ENCODE assay signal across 8 cellular contexts in genomic region chr22:43955040-43955882, GRCh38. TPM values are rescaled to one million over a fixed set of nuclear protein-coding genes. Genes with fewer than 3 reads are reported as not detected.
DNase-seq lines count a peak whose midpoint lies in the region; FAIRE-seq and TF ChIP-seq lines count a peak whose summit lies in the region.

SAMM50 (plus strand) TSS chr22:43955442; CDS start chr22:43955578, 136 bp downstream.

- H3K4me2 ChIP-seq in MM.1S (ENCODE audit: low read depth, low read length), result peak within 1 kb of the TSS; percentile 74

- peaks cover 36% of the 10 kb centered on the region for H3K4me1 Mint-ChIP-seq in activated naive CD4-positive, alpha-beta T cell treated with anti-CD3 and anti-CD28 coated beads for 36 hours (ENCODE audit: low read depth)

- peak within 1 kb of the TSS; percentile 52; the same call in 1 of the 2 replicates for H3K27ac ChIP-seq in MM.1S (ENCODE audit: low read length)
- H3K27ac ChIP-seq in neutrophil, result peak within 1 kb of the TSS; percentile 78
- peak within 1 kb of the TSS; percentile 83 for H3K27ac ChIP-seq in substantia nigra (ENCODE audit: low read depth, low read length, poor library complexity, severe bottlenecking)

- H3K36me3 ChIP-seq in HAP-1 (replicated peaks) (no peaks in the 10 kb centered on the region), MM.1S (replicated peaks; ENCODE audit: insufficient read depth, low read length) (no peaks in the 10 kb centered on the region), neutrophil (no peaks in the 10 kb centered on the region)

- peak within 1 kb of the TSS; percentile 88 for H3K4me3 Mint-ChIP-seq in activated naive CD4-positive, alpha-beta T cell treated with anti-CD3 and anti-CD28 coated beads for 36 hours

- no peaks in the 10 kb centered on the region; the same call in 1 of the 2 replicates for H3F3A ChIP-seq in MM.1S (ENCODE audit: insufficient read depth, low read length)

- peaks cover 30% of the 10 kb centered on the region for H3K79me2 ChIP-seq in MM.1S (ENCODE audit: low read length)

- intact Hi-C loops in activated naive CD4-positive, alpha-beta T cell treated with anti-CD3 and anti-CD28 coated beads for 36 hours (cut with micrococcal nuclease), result loop anchor here (2.0 kb wide), 1 partner anchor 32 kb away; the partner anchor contains the start of gene PNPLA3

- peak within 1 kb of the TSS; percentile 72 for H3K27ac Mint-ChIP-seq in activated naive CD4-positive, alpha-beta T cell treated with anti-CD3 and anti-CD28 coated beads for 36 hours

- H3K27me3 ChIP-seq in HAP-1 (ENCODE audit: low read depth), result no peaks in the 10 kb centered on the region
- peaks cover 10% of the 10 kb centered on the region; the same call in 1 of the 2 replicates for H3K27me3 ChIP-seq in MM.1S (replicated peaks; ENCODE audit: insufficient read depth, low read length)
- peaks cover 17% of the 10 kb centered on the region for H3K27me3 ChIP-seq in neutrophil

- no peaks in the 10 kb centered on the region for H3K9me3 Mint-ChIP-seq in activated naive CD4-positive, alpha-beta T cell treated with anti-CD3 and anti-CD28 coated beads for 36 hours

- peak within 1 kb of the TSS; percentile 69 for H2AFZ ChIP-seq in MM.1S (ENCODE audit: low read length)

- FAIRE-seq in G401.6 (lab: Jason Lieb, UNC) (peak; percentile 96), frontal cortex (lab: Jason Lieb, UNC) (no peak)

- no peaks in the 10 kb centered on the region for H3K9me2 ChIP-seq in MM.1S (replicated peaks; ENCODE audit: insufficient read depth, low read length)

- H3K4me1 ChIP-seq in HAP-1 (peaks cover 15% of the 10 kb centered on the region), MM.1S (ENCODE audit: low read length) (peaks cover 5% of the 10 kb centered on the region; the same call in 1 of the 2 replicates), neutrophil (ENCODE audit: control insufficient read depth in 1 of 2, insufficient read depth in 1 of 2, low read depth in 1 of 2, low read length in 1 of 2) (peaks cover 22 to 24% of the 10 kb centered on the region in 2 experiments)

- H3K9ac ChIP-seq in MM.1S (ENCODE audit: low read length), result peak within 1 kb of the TSS; percentile 77

- DNase-seq in HAP-1 (ENCODE audit: low spot score in 2 of 2) (peak; percentile 89 to 95), MM.1S (peak; percentile 94), SK-N-DZ (ENCODE audit: low spot score) (peak; percentile 92), frontal cortex (ENCODE audit: low spot score in 2 of 2) (peak; percentile 89 to 94), substantia nigra (lab: John Stamatoyannopoulos, UW) (peak; percentile 62 to 95 (median 90))
- peak; percentile 92 for DNase-seq in activated naive CD4-positive, alpha-beta T cell treated with anti-CD3 and anti-CD28 coated beads for 36 hours

- CTCF ChIA-PET in activated naive CD4-positive, alpha-beta T cell treated with anti-CD3 and anti-CD28 coated beads for 36 hours (lab: Charles Lee), result interaction anchor here (1.5 to 1.8 kb wide), 2 partner anchors 10 to 38 kb away, joined by 3 to 15 read pairs; no protein-coding TSS in a partner anchor

- H3K4me3 ChIP-seq in HAP-1 (peak within 1 kb of the TSS; percentile 91), MM.1S (ENCODE audit: low read length) (peak within 1 kb of the TSS; percentile 95), neutrophil (ENCODE audit: low read depth in 1 of 2, low read length in 1 of 2) (peak within 1 kb of the TSS; percentile 59 to 72)

- TF ChIP-seq CTCF in MM.1S (IDR thresholded peaks at IDR 0.05; ENCODE audit: low read length) (no peak), neutrophil (IDR thresholded peaks at IDR 0.05) (no peak)

- in situ Hi-C loops in HAP-1 (cut with MboI; ENCODE audit: low sequenced_read_pairs), result no loop called here

- H3K36me3 Mint-ChIP-seq in activated naive CD4-positive, alpha-beta T cell treated with anti-CD3 and anti-CD28 coated beads for 36 hours (ENCODE audit: low read depth), result peaks cover 1% of the 10 kb centered on the region

- H4K20me1 ChIP-seq in MM.1S (ENCODE audit: insufficient read depth, low read length), result no peaks in the 10 kb centered on the region

- no peaks in the 10 kb centered on the region for H3K27me3 Mint-ChIP-seq in activated naive CD4-positive, alpha-beta T cell treated with anti-CD3 and anti-CD28 coated beads for 36 hours (ENCODE audit: low read depth)

- H3K9me3 ChIP-seq in HAP-1 (no peaks in the 10 kb centered on the region), MM.1S (replicated peaks; ENCODE audit: insufficient read depth, low read length) (no peaks in the 10 kb centered on the region), neutrophil (no peaks in the 10 kb centered on the region)

RNA-seq across cellular contexts. Expression of gene SAMM50, which starts in this region (rescaled TPM):
- 66.0 and 68.8 TPM in 2 replicates for polyA plus RNA-seq in SK-N-DZ (2014; cell fraction: cytosol; rRNA removed)
- polyA plus RNA-seq in SK-N-DZ (2014; cell fraction: nucleus; rRNA removed), result 36.1 and 38.8 TPM in 2 replicates
- total RNA-seq in activated naive CD4-positive, alpha-beta T cell treated with anti-CD3 and anti-CD28 coated beads for 36 hours, result 10 to 100 TPM; 35.9 to 37.8 TPM
- total RNA-seq in frontal cortex, result 32.6 TPM

Comparison
In these comparisons a context has a peak if more than half of its experiments do, and no peak if none do; other contexts are left out.
1. Peak in every context shown above with its lines: DNase-seq, H3K4me3 ChIP-seq and H3K27ac ChIP-seq.